In the genomic region with DNA sequence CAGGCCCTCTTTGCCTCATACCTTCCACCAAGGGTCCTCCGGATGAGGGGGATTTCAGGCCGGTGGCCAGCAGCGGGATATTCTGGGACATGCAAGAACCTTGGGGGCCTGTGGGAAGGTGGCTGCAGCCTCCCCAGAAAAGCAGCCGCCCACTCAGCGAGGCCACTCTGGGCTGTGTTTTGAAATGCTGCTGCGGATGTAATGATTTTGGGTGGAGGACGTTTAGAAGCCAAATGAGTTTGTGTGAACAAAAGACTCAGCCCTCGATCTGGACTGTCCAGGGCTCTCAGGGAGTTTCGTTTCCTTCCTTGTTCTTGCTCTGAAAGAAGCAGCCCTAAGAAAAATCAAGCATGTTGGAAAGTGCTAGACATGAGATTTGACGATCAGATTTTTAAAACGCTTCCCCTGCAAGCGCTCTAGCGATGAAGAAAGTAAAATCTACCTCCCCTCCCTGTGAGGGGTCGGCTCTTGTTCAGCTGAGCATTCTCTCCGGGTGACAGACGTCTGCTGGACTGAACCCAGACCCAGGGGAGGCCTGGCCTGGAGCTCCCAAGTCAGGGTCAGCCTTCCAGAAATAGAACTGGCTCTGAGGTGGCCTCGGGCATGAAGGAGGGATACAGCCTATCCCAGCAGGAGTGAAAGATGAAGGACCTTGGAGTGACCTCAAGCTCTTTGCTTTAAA, we compare ENCODE assay signal across 1 cellular context.
TF ChIP-seq lines count a peak whose summit lies in the region.

No MANE protein-coding gene starts in this region.

TF ChIP-seq in IMR-90, 13 proteins besides CTCF, POLR2A, EP300 and RAD21:
- TF ChIP-seq MAZ (IDR thresholded peaks at IDR 0.05; ENCODE audit: borderline replicate concordance, low read depth, low read length): no peak
- no peak for TF ChIP-seq MAFK (IDR thresholded peaks at IDR 0.05; ENCODE audit: low read depth, low read length)
- no peak for TF ChIP-seq FOS (IDR thresholded peaks at IDR 0.05; ENCODE audit: low read depth, low read length)
- no peak for TF ChIP-seq CEBPB (IDR thresholded peaks at IDR 0.05; ENCODE audit: low read depth, low read length)
- TF ChIP-seq NFE2L2 (IDR thresholded peaks at IDR 0.05; ENCODE audit: low read depth, low read length): no peak
- no peak for TF ChIP-seq SMC3 (IDR thresholded peaks at IDR 0.05; ENCODE audit: low read depth, low read length)
- TF ChIP-seq CHD1 (IDR thresholded peaks at IDR 0.05; ENCODE audit: low read depth, low read length): no peak
- TF ChIP-seq RFX5 (IDR thresholded peaks at IDR 0.05; ENCODE audit: low read depth, low read length): no peak
